In genomic region chr9:92345582-92345981, GRCh38 we compare ENCODE assay signal across 28 cellular contexts. TPM values are rescaled to one million over a fixed set of nuclear protein-coding genes. Genes with fewer than 3 reads are reported as not detected.
"Had no signal": no experiment of that assay in that cellular context is flagged by ENCODE, and none has a peak within 500 bp of the region (broad histone marks: within the 10 kb centered on the region; RNA-seq: fewer than 3 reads in every experiment).

No MANE protein-coding gene starts in this region.

- FAIRE-seq: endothelial cell of umbilical vein, islet of Langerhans, keratinocyte had no signal

- H3K4me1 ChIP-seq: left lung, lower lobe of right lung had no signal

- H3K27ac ChIP-seq: colonic mucosa, gastrocnemius medialis, heart right ventricle, left lung, lower lobe of right lung had no signal

- ATAC-seq: effector memory CD8-positive, alpha-beta T cell; gastrocnemius medialis; heart right ventricle; left cardiac atrium; left lung; left ventricle myocardium superior; lower lobe of right lung; mucosa of descending colon had no signal

- H3K36me3 ChIP-seq: colonic mucosa, gastrocnemius medialis, lower lobe of right lung had no signal

- DNase-seq: colonic mucosa; cortex of kidney; effector CD8-positive, alpha-beta T cell; effector memory CD8-positive, alpha-beta T cell; endodermal cell; foreskin fibroblast; foreskin melanocyte; gastrocnemius medialis; glutamatergic neuron; heart right ventricle; hippocampal formation; left cardiac atrium; left lung; left ventricle myocardium superior; lower lobe of right lung; mesenchymal stem cell; mucosa of descending colon; naive B cell had no signal

- H3K27me3 ChIP-seq: colonic mucosa, esophagus muscularis mucosa, gastrocnemius medialis, heart right ventricle, left lung had no signal

- H3K9me3 ChIP-seq: colonic mucosa, esophagus muscularis mucosa, gastrocnemius medialis, left lung had no signal

- H3K4me3 ChIP-seq: colonic mucosa, esophagus muscularis mucosa, gastrocnemius medialis, heart right ventricle, left lung, lower lobe of right lung, mucosa of descending colon had no signal

RNA-seq across cellular contexts. Expression of gene OGN, which starts 58.8 kb away (rescaled TPM):
- total RNA-seq: dermis microvascular lymphatic vessel endothelial cell, endodermal cell, endothelial cell of umbilical vein, epithelial cell of proximal tubule, glomerular endothelial cell, kidney epithelial cell, lung microvascular endothelial cell, myocyte had no signal
- polyA plus RNA-seq: endothelial cell of umbilical vein, keratinocyte had no signal
